In the genomic region with DNA sequence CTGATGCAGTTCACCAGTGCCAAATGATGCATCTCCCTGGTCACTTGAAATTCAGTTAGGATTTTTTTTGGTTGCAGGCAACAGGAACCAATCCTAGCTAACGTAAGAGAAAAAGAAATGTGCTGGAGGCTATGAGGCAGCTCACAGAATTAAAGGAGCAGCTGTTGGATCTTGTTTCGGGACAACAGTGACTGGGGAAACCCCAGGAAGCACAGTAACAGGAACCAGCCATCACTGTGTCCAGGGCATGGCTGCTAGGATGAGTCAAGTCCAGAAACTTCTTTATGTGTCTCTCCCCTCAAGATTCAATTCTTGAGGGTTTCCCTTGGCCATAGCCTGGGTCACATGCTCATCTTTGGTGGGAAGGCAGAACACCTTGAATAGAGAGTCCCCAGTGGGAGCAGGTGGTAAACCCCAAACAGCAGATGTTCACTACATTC, we compare ENCODE assay signal across 1 cellular context.
TF ChIP-seq lines count a peak whose summit lies in the region.

No MANE protein-coding gene starts in this region.

TF ChIP-seq in GM12878, 131 proteins besides CTCF, POLR2A, EP300 and RAD21 (continued from another document):
- TF ChIP-seq ETV6 (conservative IDR thresholded peaks at IDR 0.05 in 1 of 2, IDR thresholded peaks at IDR 0.05 in 1 of 2; ENCODE audit: borderline replicate concordance in 1 of 2, low read depth in 1 of 2) (peak in 1 of 2 experiments; percentile 61; a peak in 1 of 4 replicates), ZSCAN29 (IDR thresholded peaks at IDR 0.05) (no peak), EGR1 (IDR thresholded peaks at IDR 0.05; ENCODE audit: borderline replicate concordance in 1 of 2, low read depth in 2 of 2, low read length in 2 of 2) (no peak), MEF2B (IDR thresholded peaks at IDR 0.05; ENCODE audit: partially characterized antibody, poor library complexity, severe bottlenecking) (peak; percentile 55), CREB1 (IDR thresholded peaks at IDR 0.05; ENCODE audit: low read depth) (0 out of 2 replicates have a peak, but pooled peaks have one; percentile 28), ATF7 (IDR thresholded peaks at IDR 0.05; ENCODE audit: low read depth) (no peak), YBX1 (IDR thresholded peaks at IDR 0.05) (no peak), BHLHE40 (IDR thresholded peaks at IDR 0.05; ENCODE audit: borderline replicate concordance in 1 of 2, low read depth in 2 of 2, low read length in 1 of 2) (peak; percentile 30 to 48; a peak in 2 of 4 replicates), PAX5 (IDR thresholded peaks at IDR 0.05; ENCODE audit: borderline replicate concordance, low read depth, low read length) (peak; percentile 87), GATAD2B (conservative IDR thresholded peaks at IDR 0.05; ENCODE audit: low read depth) (peak; percentile 67; the same call in 1 of the 2 replicates), RAD51 (IDR thresholded peaks at IDR 0.05) (peak; percentile 77), ZNF217 (IDR thresholded peaks at IDR 0.05) (peak; percentile 74; the same call in 1 of the 2 replicates), ZNF592 (IDR thresholded peaks at IDR 0.05) (no peak), IKZF2 (IDR thresholded peaks at IDR 0.05) (peak; percentile 82 to 85), EED (IDR thresholded peaks at IDR 0.05; ENCODE audit: low read depth) (peak; percentile 97), DPF2 (IDR thresholded peaks at IDR 0.05) (peak; percentile 49), YY1 (IDR thresholded peaks at IDR 0.05; ENCODE audit: low read depth, low read length) (peak; percentile 78), IRF4 (IDR thresholded peaks at IDR 0.05; ENCODE audit: low read depth, low read length) (peak; percentile 85), TBL1XR1 (IDR thresholded peaks at IDR 0.05; ENCODE audit: low read depth, low read length) (peak; percentile 76), JUND (IDR thresholded peaks at IDR 0.05; ENCODE audit: low read depth, low read length) (no peak), JUNB (IDR thresholded peaks at IDR 0.05) (peak; percentile 86), USF2 (IDR thresholded peaks at IDR 0.05; ENCODE audit: borderline replicate concordance, low read depth, low read length) (peak; percentile 21; the same call in 1 of the 2 replicates), FOXM1 (IDR thresholded peaks at IDR 0.05; ENCODE audit: low read depth, low read length) (peak; percentile 46), TCF3 (IDR thresholded peaks at IDR 0.05; ENCODE audit: borderline replicate concordance, insufficient read depth, low read depth, low read length) (peak; percentile 36; the same call in 1 of the 2 replicates), SMC3 (IDR thresholded peaks at IDR 0.05; ENCODE audit: borderline replicate concordance, low read length) (peak; percentile 3; the same call in 1 of the 2 replicates), POU2F2 (IDR thresholded peaks at IDR 0.05; ENCODE audit: borderline replicate concordance, low read depth, low read length) (peak; percentile 63; the same call in 2 of the 3 replicates), RUNX3 (IDR thresholded peaks at IDR 0.05; ENCODE audit: low read length) (peak; percentile 87), ELK1 (IDR thresholded peaks at IDR 0.05; ENCODE audit: low read depth, low read length) (no peak), CBX5 (IDR thresholded peaks at IDR 0.05; ENCODE audit: low read depth) (no peak), BCL11A (IDR thresholded peaks at IDR 0.05; ENCODE audit: low read depth, low read length) (peak; percentile 67), USF1 (IDR thresholded peaks at IDR 0.05; ENCODE audit: borderline replicate concordance, extremely low read length, insufficient read depth, low read depth, low read length) (peak; percentile 52), TCF12 (IDR thresholded peaks at IDR 0.05; ENCODE audit: low read depth, low read length) (peak; percentile 56; the same call in 1 of the 2 replicates), SP1 (IDR thresholded peaks at IDR 0.05; ENCODE audit: low read depth, low read length) (peak; percentile 14), CREM (IDR thresholded peaks at IDR 0.05; ENCODE audit: low read depth) (peak; percentile 54; the same call in 1 of the 2 replicates)
- TF ChIP-seq, protein P1, sequence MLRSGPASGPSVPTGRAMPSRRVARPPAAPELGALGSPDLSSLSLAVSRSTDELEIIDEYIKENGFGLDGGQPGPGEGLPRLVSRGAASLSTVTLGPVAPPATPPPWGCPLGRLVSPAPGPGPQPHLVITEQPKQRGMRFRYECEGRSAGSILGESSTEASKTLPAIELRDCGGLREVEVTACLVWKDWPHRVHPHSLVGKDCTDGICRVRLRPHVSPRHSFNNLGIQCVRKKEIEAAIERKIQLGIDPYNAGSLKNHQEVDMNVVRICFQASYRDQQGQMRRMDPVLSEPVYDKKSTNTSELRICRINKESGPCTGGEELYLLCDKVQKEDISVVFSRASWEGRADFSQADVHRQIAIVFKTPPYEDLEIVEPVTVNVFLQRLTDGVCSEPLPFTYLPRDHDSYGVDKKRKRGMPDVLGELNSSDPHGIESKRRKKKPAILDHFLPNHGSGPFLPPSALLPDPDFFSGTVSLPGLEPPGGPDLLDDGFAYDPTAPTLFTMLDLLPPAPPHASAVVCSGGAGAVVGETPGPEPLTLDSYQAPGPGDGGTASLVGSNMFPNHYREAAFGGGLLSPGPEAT (IDR thresholded peaks at IDR 0.05; ENCODE audit: low read depth) = peak; percentile 44; the same call in 1 of the 2 replicates
- TF ChIP-seq, protein P2, sequence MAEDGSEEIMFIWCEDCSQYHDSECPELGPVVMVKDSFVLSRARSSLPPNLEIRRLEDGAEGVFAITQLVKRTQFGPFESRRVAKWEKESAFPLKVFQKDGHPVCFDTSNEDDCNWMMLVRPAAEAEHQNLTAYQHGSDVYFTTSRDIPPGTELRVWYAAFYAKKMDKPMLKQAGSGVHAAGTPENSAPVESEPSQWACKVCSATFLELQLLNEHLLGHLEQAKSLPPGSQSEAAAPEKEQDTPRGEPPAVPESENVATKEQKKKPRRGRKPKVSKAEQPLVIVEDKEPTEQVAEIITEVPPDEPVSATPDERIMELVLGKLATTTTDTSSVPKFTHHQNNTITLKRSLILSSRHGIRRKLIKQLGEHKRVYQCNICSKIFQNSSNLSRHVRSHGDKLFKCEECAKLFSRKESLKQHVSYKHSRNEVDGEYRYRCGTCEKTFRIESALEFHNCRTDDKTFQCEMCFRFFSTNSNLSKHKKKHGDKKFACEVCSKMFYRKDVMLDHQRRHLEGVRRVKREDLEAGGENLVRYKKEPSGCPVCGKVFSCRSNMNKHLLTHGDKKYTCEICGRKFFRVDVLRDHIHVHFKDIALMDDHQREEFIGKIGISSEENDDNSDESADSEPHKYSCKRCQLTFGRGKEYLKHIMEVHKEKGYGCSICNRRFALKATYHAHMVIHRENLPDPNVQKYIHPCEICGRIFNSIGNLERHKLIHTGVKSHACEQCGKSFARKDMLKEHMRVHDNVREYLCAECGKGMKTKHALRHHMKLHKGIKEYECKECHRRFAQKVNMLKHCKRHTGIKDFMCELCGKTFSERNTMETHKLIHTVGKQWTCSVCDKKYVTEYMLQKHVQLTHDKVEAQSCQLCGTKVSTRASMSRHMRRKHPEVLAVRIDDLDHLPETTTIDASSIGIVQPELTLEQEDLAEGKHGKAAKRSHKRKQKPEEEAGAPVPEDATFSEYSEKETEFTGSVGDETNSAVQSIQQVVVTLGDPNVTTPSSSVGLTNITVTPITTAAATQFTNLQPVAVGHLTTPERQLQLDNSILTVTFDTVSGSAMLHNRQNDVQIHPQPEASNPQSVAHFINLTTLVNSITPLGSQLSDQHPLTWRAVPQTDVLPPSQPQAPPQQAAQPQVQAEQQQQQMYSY (CRISPR knock-in tag; IDR thresholded peaks at IDR 0.05) = no peak
- TF ChIP-seq, protein P3, sequence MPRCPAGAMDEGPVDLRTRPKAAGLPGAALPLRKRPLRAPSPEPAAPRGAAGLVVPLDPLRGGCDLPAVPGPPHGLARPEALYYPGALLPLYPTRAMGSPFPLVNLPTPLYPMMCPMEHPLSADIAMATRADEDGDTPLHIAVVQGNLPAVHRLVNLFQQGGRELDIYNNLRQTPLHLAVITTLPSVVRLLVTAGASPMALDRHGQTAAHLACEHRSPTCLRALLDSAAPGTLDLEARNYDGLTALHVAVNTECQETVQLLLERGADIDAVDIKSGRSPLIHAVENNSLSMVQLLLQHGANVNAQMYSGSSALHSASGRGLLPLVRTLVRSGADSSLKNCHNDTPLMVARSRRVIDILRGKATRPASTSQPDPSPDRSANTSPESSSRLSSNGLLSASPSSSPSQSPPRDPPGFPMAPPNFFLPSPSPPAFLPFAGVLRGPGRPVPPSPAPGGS (IDR thresholded peaks at IDR 0.05; ENCODE audit: borderline replicate concordance, insufficient read depth, low read depth, low read length, poor library complexity, severe bottlenecking) = peak; percentile 23
TF ChIP-seq in GM12878: peak in this region for 36.
